1 cellular context compared by ENCODE assay signal in genomic region chr3:122414391-122414790, GRCh38.
TF ChIP-seq lines count a peak whose summit lies in the region.

No MANE protein-coding gene starts in this region.

TF ChIP-seq in A549, 52 proteins besides CTCF, POLR2A, EP300 and RAD21 (continued from another document):
- TF ChIP-seq CBX8 (IDR thresholded peaks at IDR 0.05), result no peak
- TF ChIP-seq HDAC2 (IDR thresholded peaks at IDR 0.05), result no peak
- TF ChIP-seq RFX5 (IDR thresholded peaks at IDR 0.05), result no peak
- TF ChIP-seq SMC3 (IDR thresholded peaks at IDR 0.05), result no peak
- TF ChIP-seq NPAS2 (CRISPR knock-in tag; IDR thresholded peaks at IDR 0.05; ENCODE audit: borderline replicate concordance), result no peak
- no peak for TF ChIP-seq RNF2 (IDR thresholded peaks at IDR 0.05; ENCODE audit: borderline replicate concordance, low read depth)
- TF ChIP-seq KDM1A (IDR thresholded peaks at IDR 0.05; ENCODE audit: low read depth), result no peak
- no peak for TF ChIP-seq ZSCAN20 (CRISPR knock-in tag; IDR thresholded peaks at IDR 0.05)
- no peak for TF ChIP-seq JUNB (IDR thresholded peaks at IDR 0.05)
- no peak for TF ChIP-seq MAZ (IDR thresholded peaks at IDR 0.05; ENCODE audit: borderline replicate concordance, low read depth, low read length)
- TF ChIP-seq NFE2L2 (conservative IDR thresholded peaks at IDR 0.05; ENCODE audit: low read length), result no peak
